Comparison of ENCODE assay signal across 8 cellular contexts in genomic region chr3:46368569-46368968, GRCh38. TPM values are rescaled to one million over a fixed set of nuclear protein-coding genes. Genes with fewer than 3 reads are reported as not detected.
DNase-seq lines count a peak whose midpoint lies in the region; ATAC-seq and TF ChIP-seq lines count a peak whose summit lies in the region.

No MANE protein-coding gene starts in this region.

- H3K36me3 ChIP-seq in Loucy (ENCODE audit: insufficient read depth, low read length) (no peaks in the 10 kb centered on the region), sigmoid colon (no peaks in the 10 kb centered on the region)

- H3K9ac ChIP-seq in Loucy (ENCODE audit: low read depth, low read length, poor library complexity, severe bottlenecking), result no peak overlapping the region

- H3K4me3 ChIP-seq in Loucy (ENCODE audit: low read length, poor library complexity, severe bottlenecking), result no peak overlapping the region
- no peak overlapping the region for H3K4me3 ChIP-seq in sigmoid colon

- no peak for TF ChIP-seq EP300 in sigmoid colon (IDR thresholded peaks at IDR 0.05)

- peak; percentile 43 to 51 for DNase-seq in activated CD4-positive, alpha-beta T cell treated with anti-CD3 and anti-CD28 coated beads, Interleukin-2, amount 50 U/mL, for 4 hours
- peak; percentile 27 for DNase-seq in foreskin melanocyte
- DNase-seq in sigmoid colon, result peak; percentile 80

- H2AFZ ChIP-seq in Loucy (ENCODE audit: low read length), result peak overlapping the region; percentile 61

- 66 to 84% methylated on average over 7 of the region's 7 CpGs for WGBS in sigmoid colon, 2 donors

- H3F3A ChIP-seq in Loucy (ENCODE audit: low read depth), result peaks cover 7% of the 10 kb centered on the region

- no peaks in the 10 kb centered on the region for H4K20me1 ChIP-seq in Loucy (ENCODE audit: insufficient read depth, low read length, poor library complexity, severe bottlenecking)

- ATAC-seq in GM18867 (IDR thresholded peaks at IDR 0.05; ENCODE audit: unreplicated experiment) (peak; percentile 64), GM18511 (IDR thresholded peaks at IDR 0.05; ENCODE audit: unreplicated experiment) (no peak), HG02973 (IDR thresholded peaks at IDR 0.05; ENCODE audit: unreplicated experiment) (no peak), HG03457 (IDR thresholded peaks at IDR 0.05; ENCODE audit: unreplicated experiment) (no peak)

- H3K4me2 ChIP-seq in Loucy (ENCODE audit: low read depth, low read length, poor library complexity, severe bottlenecking), result no peak overlapping the region

- H3K9me3 ChIP-seq in Loucy (ENCODE audit: insufficient read depth, low read depth, low read length) (no peaks in the 10 kb centered on the region), sigmoid colon (no peaks in the 10 kb centered on the region)

- intact Hi-C loops in sigmoid colon (cut with DNase I), result no loop called here

- TF ChIP-seq POLR2A in sigmoid colon (IDR thresholded peaks at IDR 0.05), result no peak

- H3K9me2 ChIP-seq in Loucy (replicated peaks; ENCODE audit: low read depth, low read length), result no peaks in the 10 kb centered on the region

- peaks cover 34% of the 10 kb centered on the region for H3K4me1 ChIP-seq in Loucy (ENCODE audit: insufficient read depth, low read length, poor library complexity, severe bottlenecking)
- H3K4me1 ChIP-seq in sigmoid colon, result no peaks in the 10 kb centered on the region

- H3K27me3 ChIP-seq in Loucy (ENCODE audit: insufficient read depth, low read length, poor library complexity, severe bottlenecking) (no peaks in the 10 kb centered on the region), sigmoid colon (peaks cover 0 to 6% (median 0%) of the 10 kb centered on the region in 3 donors)

- peak; percentile 71 for TF ChIP-seq CTCF in Loucy (conservative IDR thresholded peaks at IDR 0.05; ENCODE audit: low read length)
- TF ChIP-seq CTCF in sigmoid colon (IDR thresholded peaks at IDR 0.05), result no peak

- H3K27ac ChIP-seq in sigmoid colon, result no peak overlapping the region

- no peaks in the 10 kb centered on the region for H3K79me2 ChIP-seq in Loucy (ENCODE audit: insufficient read depth, low read length)

RNA-seq across cellular contexts. Expression of gene CCR5, which starts 2.2 kb away (rescaled TPM):
- total RNA-seq in sigmoid colon, result 1 to 10 TPM in 2 of 4 donors, under 1 TPM in 1, not detected in 1; 0.36 to 2.0 (median 1.2) TPM
- polyA plus RNA-seq in sigmoid colon, result 1 to 10 TPM in 1 of 3 donors, under 1 TPM in 2; 0.60 to 3.9 (median 0.69) TPM

RNA-seq across cellular contexts. Expression of gene CCR2, which starts 14.7 kb away (rescaled TPM):
- 1 to 10 TPM; 1.1 to 3.1 (median 1.9) TPM for total RNA-seq in sigmoid colon
- polyA plus RNA-seq in sigmoid colon, result 1 to 10 TPM in 2 of 3 donors, under 1 TPM in 1; 0.69 to 2.1 (median 1.2) TPM

RNA-seq across cellular contexts. Expression of gene CCRL2, which starts 38.5 kb away (rescaled TPM):
- total RNA-seq in sigmoid colon, result 1 to 10 TPM in 1 of 4 donors, under 1 TPM in 2, not detected in 1; 0.71 to 3.0 (median 0.99) TPM
- 10 to 100 TPM in 1 of 3 donors, 1 to 10 TPM in 2; 3.0 to 11.2 (median 4.4) TPM for polyA plus RNA-seq in sigmoid colon

Comparison
In these comparisons a context has a peak if more than half of its experiments do, and no peak if none do; other contexts are left out.
1. DNase-seq: peak in every context shown above with its lines; median percentile 80 in sigmoid colon; 47 in activated CD4-positive, alpha-beta T cell treated with anti-CD3 and anti-CD28 coated beads, Interleukin-2, amount 50 U/mL, for 4 hours; 27 in foreskin melanocyte.